8 cellular contexts compared by ENCODE assay signal in genomic region chr9:36190388-36191289, GRCh38. TPM values are rescaled to one million over a fixed set of nuclear protein-coding genes. Genes with fewer than 3 reads are reported as not detected.
DNase-seq lines count a peak whose midpoint lies in the region; ATAC-seq lines count a peak whose summit lies in the region.

Gene CLTA, plus strand, starts transcription at chr9:36190921. Its CDS starts 136 bp downstream, at chr9:36191057.

- H3K27ac Mint-ChIP-seq in IgD-negative memory B cell, result peak within 1 kb of the TSS; percentile 78 to 98 (median 96)

- H3K4me1 Mint-ChIP-seq in IgD-negative memory B cell, result peaks cover 37 to 46% (median 39%) of the 10 kb centered on the region in 3 donors

- H3K9me3 Mint-ChIP-seq in IgD-negative memory B cell, result no peaks in the 10 kb centered on the region

- peak within 1 kb of the TSS; percentile 84 to 97 (median 92) for H3K4me3 Mint-ChIP-seq in IgD-negative memory B cell

- DNase-seq in DMS153 treated with DMSO at 0.1 percent for 48 hours (lab: John Stamatoyannopoulos, UW; ENCODE audit: unreplicated experiment) (peak; percentile 98), OCI-M1 (lab: John Stamatoyannopoulos, UW) (peak; percentile 99), activated T-cell treated with anti-CD3 and anti-CD28 coated beads for 24 hours (ENCODE audit: low read depth) (peak; percentile 92), epidermal melanocyte (ENCODE audit: insufficient read length, low spot score) (peak; percentile 98), middle frontal gyrus (ENCODE audit: extremely low spot score, low spot score) (peak; percentile 98)
- DNase-seq in stimulated activated CD8-positive, alpha-beta memory T cell treated with anti-CD3 and anti-CD28 coated beads, Interleukin-2, amount 100 ng/mL, for 48 hours (ENCODE audit: low read depth in 2 of 2), result peak; percentile 89 to 91

- H3K27me3 Mint-ChIP-seq in IgD-negative memory B cell, result no peaks in the 10 kb centered on the region

- ATAC-seq in GM21529 (IDR thresholded peaks at IDR 0.05; ENCODE audit: unreplicated experiment), result peak; percentile 98

- H3K36me3 Mint-ChIP-seq in IgD-negative memory B cell, result no peaks in the 10 kb centered on the region

RNA-seq across cellular contexts. Expression of gene CLTA, which starts in this region (rescaled TPM):
- polyA plus RNA-seq in IgD-negative memory B cell, result 82.0 TPM

Comparison
In these comparisons a context has a peak if more than half of its experiments do, and no peak if none do; other contexts are left out.
1. Peak in every context shown above with its lines: DNase-seq and ATAC-seq.